ENCODE assay signal across 2 cellular contexts in the genomic region with DNA sequence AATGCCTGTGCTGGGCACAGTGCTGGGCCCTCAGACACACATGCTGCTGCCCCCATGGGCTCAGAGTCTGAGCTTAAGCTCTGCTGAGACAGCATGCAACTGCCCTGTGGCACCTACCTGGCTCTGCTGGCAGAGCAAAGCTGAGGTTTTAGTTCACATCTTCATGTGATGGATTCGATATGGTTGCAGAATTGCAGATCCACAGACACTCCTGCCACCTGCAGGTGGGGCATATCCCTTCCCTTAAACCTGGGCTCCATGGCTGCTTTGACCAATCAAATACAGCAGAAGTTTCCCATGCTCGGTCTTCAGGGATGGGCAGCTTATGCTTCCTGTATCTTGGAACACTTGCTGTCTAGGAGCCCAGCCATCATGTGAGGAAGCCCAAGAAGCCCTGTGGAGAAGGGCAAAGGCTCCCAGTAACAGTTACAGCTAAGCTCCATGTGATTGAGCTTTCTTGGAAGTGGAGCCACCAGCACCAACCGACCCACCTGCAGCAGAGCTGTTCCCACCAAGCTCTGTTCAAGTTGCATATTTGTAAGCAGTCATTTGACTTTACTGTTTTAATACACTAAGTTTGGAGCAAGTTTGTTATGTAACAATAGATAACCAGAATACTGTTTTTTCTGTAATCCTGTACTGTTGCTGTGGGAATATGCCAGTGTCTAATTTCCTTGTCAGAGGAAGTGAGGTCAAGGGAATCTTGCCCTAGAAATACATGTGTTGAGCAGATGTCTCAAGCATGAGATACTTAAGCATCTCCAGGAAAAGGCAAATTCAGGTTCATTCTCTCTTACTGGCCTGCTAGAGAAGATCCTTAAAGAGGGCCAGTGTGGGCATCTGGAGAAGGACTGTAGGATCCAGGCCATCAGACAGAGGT.
A peak's percentile ranks its signal among the peaks of the same experiment; 100 is the strongest.
TF ChIP-seq lines count a peak whose summit lies in the region.

No MANE protein-coding gene starts in this region.

TF ChIP-seq in HepG2, 621 proteins besides CTCF, POLR2A, EP300 and RAD21 (continued from another document):
- peak; percentile 36; the same call in 1 of the 2 replicates for TF ChIP-seq STAG1 (CRISPR knock-in tag; IDR thresholded peaks at IDR 0.05)

TF ChIP-seq in GM12891, 5 proteins besides CTCF, POLR2A, EP300 and RAD21:
- TF ChIP-seq PAX5 (IDR thresholded peaks at IDR 0.05; ENCODE audit: insufficient read depth, low read length, severe bottlenecking) (no peak), POU2F2 (IDR thresholded peaks at IDR 0.05; ENCODE audit: low read depth, low read length) (no peak), SPI1 (IDR thresholded peaks at IDR 0.05; ENCODE audit: low read depth, low read length) (no peak), TAF1 (IDR thresholded peaks at IDR 0.05; ENCODE audit: low read depth, low read length) (no peak), POLR2AphosphoS5 (IDR thresholded peaks at IDR 0.05; ENCODE audit: low read depth, low read length) (no peak)
